ENCODE assay signal across 22 cellular contexts in genomic region chr7:92705831-92706230, GRCh38.
"Had no signal": no experiment of that assay in that cellular context is flagged by ENCODE, and none has a peak within 500 bp of the region (broad histone marks: within the 10 kb centered on the region; RNA-seq: fewer than 3 reads in every experiment).

No MANE protein-coding gene starts in this region.

- FAIRE-seq: colon, kidney had no signal

- H3K4me1 Mint-ChIP-seq: activated B cell treated with CpG ODN at 0.5 μM for 24 hours had no signal

- H3K9me3 Mint-ChIP-seq: activated B cell treated with CpG ODN at 0.5 μM for 24 hours had no signal

- H3K36me3 ChIP-seq: left lung, prostate gland had no signal

- H3K27me3 Mint-ChIP-seq: activated B cell treated with CpG ODN at 0.5 μM for 24 hours; activated CD4-positive, alpha-beta T cell treated with anti-CD3 and anti-CD28 coated beads, Interleukin-2, amount 10 ng/mL, durations not matched to agents 7 days and 5 days had no signal

- H3K4me3 ChIP-seq: dorsolateral prefrontal cortex, left lung, prostate gland, testis, upper lobe of left lung had no signal

- H3K27me3 ChIP-seq: brain microvascular endothelial cell, dorsolateral prefrontal cortex, left lung, testis, upper lobe of left lung had no signal

- H3K9me3 ChIP-seq: left lung, prostate gland, testis had no signal

- H3K4me3 Mint-ChIP-seq: activated B cell treated with CpG ODN at 0.5 μM for 24 hours; activated CD4-positive, alpha-beta T cell treated with anti-CD3 and anti-CD28 coated beads, Interleukin-2, amount 10 ng/mL, durations not matched to agents 7 days and 5 days had no signal

- H3K4me1 ChIP-seq: left lung, prostate gland, testis had no signal

- H3K27ac Mint-ChIP-seq: activated B cell treated with CpG ODN at 0.5 μM for 24 hours; activated CD4-positive, alpha-beta T cell treated with anti-CD3 and anti-CD28 coated beads, Interleukin-2, amount 10 ng/mL, durations not matched to agents 7 days and 5 days had no signal

- H3K27ac ChIP-seq: brain microvascular endothelial cell, dorsolateral prefrontal cortex, epithelial cell of prostate, left lung, prostate gland, testis, upper lobe of left lung had no signal

- DNase-seq: activated B cell treated with CpG ODN at 0.5 μM for 24 hours; activated CD4-positive, alpha-beta T cell treated with anti-CD3 and anti-CD28 coated beads, Interleukin-2, amount 10 ng/mL, durations not matched to agents 7 days and 5 days; aorta; brain microvascular endothelial cell; central memory CD4-positive, alpha-beta T cell; dorsolateral prefrontal cortex; foreskin melanocyte; head of caudate nucleus; kidney; left lung; right cardiac atrium; SIG-M5; stimulated activated CD4-positive, alpha-beta T cell treated with anti-CD3 and anti-CD28 coated beads, Interleukin-15, amount 100 ng/mL, for 24 hours; stimulated activated CD4-positive, alpha-beta T cell treated with anti-CD3 and anti-CD28 coated beads, Interleukin-2, amount 100 ng/mL, for 48 hours; T-helper 1 cell; T-helper 9 cell; testis; upper lobe of left lung had no signal

- ATAC-seq: left lung, right cardiac atrium, SK-N-SH treated with all-trans-retinoic acid at 6 μM for 48 hours had no signal
